Comparison of ENCODE assay signal across 20 cellular contexts in the genomic region with DNA sequence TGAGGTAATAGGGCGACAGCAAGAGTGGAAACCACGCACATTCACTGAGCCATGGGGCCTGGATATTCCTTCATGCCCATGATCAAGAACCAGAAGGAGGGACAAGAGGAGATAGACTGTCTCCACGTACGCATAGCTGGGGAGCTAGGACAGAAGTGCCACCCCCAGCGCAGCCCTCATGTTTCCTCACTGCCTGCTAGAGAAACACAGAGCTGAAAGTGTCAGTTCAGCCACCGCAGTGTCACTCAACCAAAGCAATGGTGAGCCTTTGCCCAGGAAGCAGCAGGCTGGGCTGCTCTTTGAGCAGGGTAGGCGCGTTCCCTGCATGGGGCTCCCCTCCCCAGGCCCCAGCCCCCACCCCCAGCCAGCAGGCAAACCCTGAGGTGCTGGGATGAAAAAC.
"Had no signal": no experiment of that assay in that cellular context is flagged by ENCODE, and none has a peak within 500 bp of the region (broad histone marks: within the 10 kb centered on the region; RNA-seq: fewer than 3 reads in every experiment).

No MANE protein-coding gene starts in this region.

- H3K36me3 ChIP-seq: esophagus muscularis mucosa, gastrocnemius medialis, heart right ventricle, left lung, lower lobe of right lung, thyroid gland, upper lobe of left lung, uterus had no signal

- H3K27me3 ChIP-seq: esophagus muscularis mucosa, heart right ventricle, left lung, thyroid gland, upper lobe of left lung, uterus had no signal

- H3K4me3 ChIP-seq: dorsolateral prefrontal cortex, esophagus muscularis mucosa, gastrocnemius medialis, heart right ventricle, left lung, lower lobe of right lung, psoas muscle, skin epidermis, thyroid gland, upper lobe of left lung, uterus had no signal

- H3K27ac ChIP-seq: dorsolateral prefrontal cortex, esophagus muscularis mucosa, gastrocnemius medialis, heart right ventricle, left lung, lower lobe of right lung, psoas muscle, skin epidermis, thyroid gland, upper lobe of left lung, uterus had no signal

- H3K9me3 ChIP-seq: lower lobe of right lung, thyroid gland, upper lobe of left lung, uterus had no signal

- H3K4me1 ChIP-seq: gastrocnemius medialis, heart right ventricle, left lung, lower lobe of right lung, psoas muscle, thyroid gland, upper lobe of left lung, uterus had no signal

- DNase-seq: cerebellar nuclear complex; cortex of kidney; effector CD8-positive, alpha-beta T cell; gastrocnemius medialis; heart right ventricle; hypothalamus; islet precursor cell; left lung; lower lobe of right lung; occipital lobe; psoas muscle; retina; stimulated activated CD4-positive, alpha-beta T cell treated with anti-CD3 and anti-CD28 coated beads, Interleukin-12 subunit alpha, Interleukin-12 subunit beta, amount 100 ng/mL, for 4 hours; stimulated activated naive CD4-positive, alpha-beta T cell treated with Interleukin-2 at 50 U/mL for 16 hours; thyroid gland; upper lobe of left lung had no signal
